In the genomic region with DNA sequence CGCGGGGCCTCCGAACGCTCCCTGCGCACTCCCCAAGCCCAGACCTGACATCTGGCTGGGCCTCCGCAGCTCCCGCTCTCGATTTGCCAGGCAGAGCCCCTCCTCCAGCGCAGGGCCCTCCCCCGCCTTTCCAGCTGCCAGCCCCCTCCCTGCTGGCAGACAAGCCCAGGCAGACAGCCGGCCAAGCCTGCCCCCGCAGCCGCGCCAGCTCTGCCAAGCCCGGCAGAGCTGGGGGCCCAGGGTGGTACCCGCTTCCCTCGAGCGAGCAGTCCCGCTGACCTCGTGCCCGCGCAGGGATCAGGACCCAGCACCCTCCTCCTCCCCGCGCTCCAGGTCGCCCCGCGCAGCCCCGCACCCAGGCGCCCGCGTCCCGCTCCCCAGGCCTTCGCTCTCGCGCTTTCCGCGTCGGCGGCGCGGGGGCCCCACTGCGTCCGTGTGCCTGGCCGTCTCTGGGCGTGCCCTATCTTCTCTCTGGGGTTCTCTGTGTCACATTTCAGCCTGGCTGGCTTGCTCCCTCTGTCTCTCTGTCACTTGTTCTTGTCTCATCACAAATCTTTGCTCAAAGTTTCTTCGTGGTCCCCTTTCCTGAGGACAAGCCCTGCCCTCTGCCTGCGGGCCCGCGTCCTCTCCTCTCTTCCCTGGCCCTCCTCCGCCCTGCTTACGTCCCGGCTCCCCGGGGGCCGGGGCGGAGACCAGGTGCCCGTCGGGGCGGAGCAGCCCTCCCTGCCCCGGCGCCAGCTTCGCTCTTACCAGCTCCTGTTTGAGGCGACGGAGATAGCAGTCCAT, we compare ENCODE assay signal across 8 cellular contexts. TPM values are rescaled to one million over a fixed set of nuclear protein-coding genes. Genes with fewer than 3 reads are reported as not detected.
A peak's percentile ranks its signal among the peaks of the same experiment; 100 is the strongest.
DNase-seq lines count a peak whose midpoint lies in the region; ATAC-seq, FAIRE-seq and TF ChIP-seq lines count a peak whose summit lies in the region.

No MANE protein-coding gene starts in this region.

- H3K9me3 ChIP-seq in H1 (ENCODE audit: insufficient read depth in 2 of 2, low read depth in 1 of 2, low read length in 1 of 2) = no peaks in the 10 kb centered on the region
- no peaks in the 10 kb centered on the region for H3K9me3 ChIP-seq in mesenchymal stem cell (ENCODE audit: control insufficient read depth, low read length)

- H2BK120ac ChIP-seq in H1 (replicated peaks; ENCODE audit: low read depth, low read length) = no peak overlapping the region
- peak overlapping the region; percentile 75 for H2BK120ac ChIP-seq in mesenchymal stem cell (ENCODE audit: low read depth, low read length)

- H3K14ac ChIP-seq in H1 (ENCODE audit: insufficient read length) (no peak overlapping the region), mesenchymal stem cell (ENCODE audit: low read length in 2 of 2) (peak overlapping the region in 1 of 2 experiments; percentile 93)

- no peaks in the 10 kb centered on the region for H3K9me3 Mint-ChIP-seq in stimulated activated naive CD8-positive, alpha-beta T cell treated with anti-CD3 and anti-CD28 coated beads, Interleukin-15, Interleukin-2, amounts not matched to agents 100 ng/mL and 50 ng/mL, for 24 hours

- peaks cover 0 to 36% of the 10 kb centered on the region in 2 experiments; a peak in 3 of 4 replicates for H3K79me2 ChIP-seq in H1 (ENCODE audit: control insufficient read depth in 1 of 2, insufficient read depth in 2 of 2, low read length in 2 of 2)

- no peak overlapping the region for H2BK20ac ChIP-seq in H1 (ENCODE audit: low read length)

- H3K4me1 ChIP-seq in H1 (replicated peaks in 1 of 4; ENCODE audit: control insufficient read depth in 3 of 4, insufficient read depth in 4 of 4, low read length in 3 of 4) = peaks cover 19 to 27% (median 23%) of the 10 kb centered on the region in 4 experiments
- peaks cover 28% of the 10 kb centered on the region for H3K4me1 ChIP-seq in mesenchymal stem cell (ENCODE audit: control insufficient read depth, insufficient read depth, low read depth, low read length)

- peaks cover 43% of the 10 kb centered on the region for H3K27me3 Mint-ChIP-seq in stimulated activated naive CD8-positive, alpha-beta T cell treated with anti-CD3 and anti-CD28 coated beads, Interleukin-15, Interleukin-2, amounts not matched to agents 100 ng/mL and 50 ng/mL, for 24 hours

- H2AFZ ChIP-seq in H1 (ENCODE audit: low read length) (no peak overlapping the region), mesenchymal stem cell (ENCODE audit: low read depth, low read length) (no peak overlapping the region)

- no peak for TF ChIP-seq POLR2A in H1 (IDR thresholded peaks at IDR 0.05; ENCODE audit: control extremely low read depth in 1 of 2, low read depth in 2 of 2, low read length in 2 of 2)

- POLR2A ChIA-PET in H1 (lab: Charles Lee; ENCODE audit: partially characterized antibody) = interaction anchor here (1.2 to 19.0 kb wide), 6 partner anchors 12 to 223 kb away, joined by 3 to 343 read pairs (median 21); a partner anchor contains a TSS

- H2BK12ac ChIP-seq in H1 (ENCODE audit: low read depth, low read length) = 0 out of 2 replicates have a peak overlapping the region, but pooled peaks have one; percentile 72
- peak overlapping the region in 1 of 2 experiments; percentile 73 for H2BK12ac ChIP-seq in mesenchymal stem cell (ENCODE audit: low read length in 2 of 2)

- H2AK5ac ChIP-seq in H1 (ENCODE audit: low read depth, low read length) = no peak overlapping the region
- H2AK5ac ChIP-seq in mesenchymal stem cell (ENCODE audit: low read length, severe bottlenecking) = no peak overlapping the region

- H3K27ac ChIP-seq in H1 (ENCODE audit: low read depth, low read length) (0 out of 2 replicates have a peak overlapping the region, but pooled peaks have one; percentile 38), mesenchymal stem cell (ENCODE audit: low read length, poor library complexity, severe bottlenecking) (peak overlapping the region; percentile 92)

- ATAC-seq in GM18858 (IDR thresholded peaks at IDR 0.05; ENCODE audit: unreplicated experiment) (peak; percentile 30), HG03025 (IDR thresholded peaks at IDR 0.05; ENCODE audit: low FRiP score, unreplicated experiment) (peak; percentile 43)

- H3K36me3 ChIP-seq in H1 (ENCODE audit: control insufficient read depth in 2 of 4, insufficient read depth in 4 of 4, low read length in 3 of 4) (no peaks in the 10 kb centered on the region; a peak in 2 of 8 replicates), mesenchymal stem cell (ENCODE audit: control insufficient read depth in 1 of 2, insufficient read depth in 2 of 2, low read depth in 1 of 2, low read length in 2 of 2) (peaks cover 4 to 13% of the 10 kb centered on the region in 2 experiments)

- H2BK5ac ChIP-seq in H1 (ENCODE audit: low read depth, low read length) (peak overlapping the region; percentile 93), mesenchymal stem cell (ENCODE audit: low read depth, low read length, poor library complexity, severe bottlenecking) (peak overlapping the region; percentile 94)

- H2BK15ac ChIP-seq in H1 (ENCODE audit: low read length) (0 out of 2 replicates have a peak overlapping the region, but pooled peaks have one; percentile 49), mesenchymal stem cell (ENCODE audit: low read depth, poor library complexity, severe bottlenecking) (peak overlapping the region; percentile 82)

- WGBS in H1 (ENCODE audit: extremely low coverage in 1 of 2, insufficient coverage in 1 of 2, insufficient read length in 1 of 2, insufficient replicate concordance in 2 of 2, low coverage in 1 of 2, low lambda C conversion rate in 2 of 2, missing lambda C conversion rate in 1 of 2), 2 experiments = 2% methylated on average over 34 of the region's 63 CpGs; no CpG with 5 or more reads in 1 of the 2 experiments
- under 1% methylated on average over 58 of the region's 63 CpGs for WGBS in mesenchymal stem cell

- H3K9ac ChIP-seq in H1 (replicated peaks in 1 of 4; ENCODE audit: extremely low read depth in 1 of 4, low read depth in 3 of 4, low read length in 3 of 4) (peak overlapping the region; percentile 26 to 68 (median 50); a peak in 6 of 7 replicates), mesenchymal stem cell (ENCODE audit: low read length) (peak overlapping the region; percentile 98)

- H3K4ac ChIP-seq in H1 (replicated peaks; ENCODE audit: insufficient read length, low read depth, low read length) (no peak overlapping the region), mesenchymal stem cell (ENCODE audit: low read depth in 1 of 2, low read length in 2 of 2) (peak overlapping the region; percentile 72 to 82)

- no peak for TF ChIP-seq RAD21 in H1 (IDR thresholded peaks at IDR 0.05 in 1 of 2, conservative IDR thresholded peaks at IDR 0.05 in 1 of 2; ENCODE audit: low read depth in 2 of 2, low read length in 2 of 2)

- H4K20me1 ChIP-seq in H1 (replicated peaks in 1 of 2; ENCODE audit: control insufficient read depth in 1 of 2, insufficient read depth in 2 of 2, low read length in 2 of 2) = peaks cover 0 to 10% of the 10 kb centered on the region in 2 experiments

- peak overlapping the region; percentile 13 for H3K56ac ChIP-seq in H1 (replicated peaks; ENCODE audit: insufficient read length, low read depth, low read length)

- H3K18ac ChIP-seq in H1 (ENCODE audit: extremely low read depth, low read length) = peak overlapping the region; percentile 68
- H3K18ac ChIP-seq in mesenchymal stem cell (ENCODE audit: low read depth in 1 of 2, low read length in 2 of 2) = peak overlapping the region; percentile 87 to 99

- H4K8ac ChIP-seq in H1 (ENCODE audit: extremely low read depth, insufficient read depth, low read length) (peak overlapping the region; percentile 26), mesenchymal stem cell (ENCODE audit: low read length) (peak overlapping the region; percentile 72)

- H3K4me1 Mint-ChIP-seq in stimulated activated naive CD8-positive, alpha-beta T cell treated with anti-CD3 and anti-CD28 coated beads, Interleukin-15, Interleukin-2, amounts not matched to agents 100 ng/mL and 50 ng/mL, for 24 hours (ENCODE audit: low read depth) = peaks cover 18% of the 10 kb centered on the region

- H3K23ac ChIP-seq in H1 (ENCODE audit: insufficient read length) (no peak overlapping the region), mesenchymal stem cell (ENCODE audit: low read length in 2 of 2) (peak overlapping the region; percentile 16 to 25)

- no peak for TF ChIP-seq EP300 in H1 (IDR thresholded peaks at IDR 0.05; ENCODE audit: borderline replicate concordance in 1 of 2, low read depth in 2 of 2, low read length in 2 of 2)

- peak overlapping the region; percentile 92 for H3K4me3 Mint-ChIP-seq in stimulated activated naive CD8-positive, alpha-beta T cell treated with anti-CD3 and anti-CD28 coated beads, Interleukin-15, Interleukin-2, amounts not matched to agents 100 ng/mL and 50 ng/mL, for 24 hours

- peaks cover 16% of the 10 kb centered on the region; the same call in 1 of the 2 replicates for H3K23me2 ChIP-seq in H1 (ENCODE audit: low read depth, low read length)

- H3K4me2 ChIP-seq in H1 (ENCODE audit: insufficient read depth in 1 of 2, low read depth in 2 of 2, low read length in 2 of 2) (peak overlapping the region; percentile 89 to 97), mesenchymal stem cell (ENCODE audit: low read length, poor library complexity, severe bottlenecking) (peak overlapping the region; percentile 98)

- peaks cover 4% of the 10 kb centered on the region; the same call in 1 of the 2 replicates for H3K79me1 ChIP-seq in H1 (ENCODE audit: low read depth, low read length)
- peaks cover 13% of the 10 kb centered on the region for H3K79me1 ChIP-seq in mesenchymal stem cell (replicated peaks; ENCODE audit: low read length, poor library complexity, severe bottlenecking)

- H3K27me3 ChIP-seq in H1 (replicated peaks in 1 of 4; ENCODE audit: control insufficient read depth in 3 of 4, extremely low read depth in 1 of 4, insufficient read depth in 3 of 4, low read length in 3 of 4) (peaks cover 0 to 6% (median 4%) of the 10 kb centered on the region in 4 experiments; a peak in 3 of 7 replicates), mesenchymal stem cell (ENCODE audit: control insufficient read depth in 1 of 2, insufficient read depth in 1 of 2, low read length in 2 of 2) (no peaks in the 10 kb centered on the region)

- H3K4me3 ChIP-seq in H1 (ENCODE audit: extremely low read depth in 1 of 4, insufficient read depth in 2 of 4, low read depth in 3 of 4, low read length in 4 of 4) (peak overlapping the region; percentile 62 to 74 (median 71)), mesenchymal stem cell (ENCODE audit: insufficient read depth in 1 of 2, low read depth in 1 of 2, low read length in 2 of 2) (peak overlapping the region; percentile 80 to 89)

- CTCF ChIA-PET in H1 (lab: Charles Lee; ENCODE audit: partially characterized antibody) = interaction anchor here (0.7 to 42.0 kb wide), 5 partner anchors 6 to 126 kb away, joined by 3 to 1070 read pairs (median 11); a partner anchor contains a TSS

- TF ChIP-seq CTCF in H1 (IDR thresholded peaks at IDR 0.05; ENCODE audit: control extremely low read depth in 1 of 3, insufficient read depth in 1 of 3, low read depth in 1 of 3, low read length in 3 of 3) = no peak

- H3K27ac Mint-ChIP-seq in stimulated activated naive CD8-positive, alpha-beta T cell treated with anti-CD3 and anti-CD28 coated beads, Interleukin-15, Interleukin-2, amounts not matched to agents 100 ng/mL and 50 ng/mL, for 24 hours = peak overlapping the region; percentile 88

- DNase-seq in Ammon's horn (ENCODE audit: low spot score) = peak; percentile 85
- DNase-seq in NCI-H2196 (lab: John Stamatoyannopoulos, UW; ENCODE audit: unreplicated experiment) = peak; percentile 77
- peak; percentile 44 for DNase-seq in activated CD4-positive, alpha-beta T cell treated with anti-CD3 and anti-CD28 coated beads for 48 hours
- peak in 1 of 2 experiments; percentile 84 for DNase-seq in H1 (ENCODE audit: low read depth in 1 of 2, low spot score in 2 of 2)
- DNase-seq in mesenchymal stem cell = peak; percentile 82

- H4K91ac ChIP-seq in H1 (replicated peaks; ENCODE audit: insufficient read length, low read length) (no peak overlapping the region), mesenchymal stem cell (ENCODE audit: low read length) (peak overlapping the region; percentile 95)

- peak overlapping the region; percentile 46 for H4K5ac ChIP-seq in H1 (ENCODE audit: insufficient read length, low read depth, low read length)

- no peak for FAIRE-seq in H1 (lab: Jason Lieb, UNC)

- no peaks in the 10 kb centered on the region for H3K36me3 Mint-ChIP-seq in stimulated activated naive CD8-positive, alpha-beta T cell treated with anti-CD3 and anti-CD28 coated beads, Interleukin-15, Interleukin-2, amounts not matched to agents 100 ng/mL and 50 ng/mL, for 24 hours (ENCODE audit: low read depth)

RNA-seq across cellular contexts. Expression of a gene that starts 0.6 kb away (rescaled TPM):
- total RNA-seq in H1 (2021; fragmentation: NEBNext Ultra II Directional; extraction: Animal tissue kit (Norgen Biotek cat#: 25700)) = 10.9 and 11.5 TPM in 2 replicates
- 4.2 and 5.7 TPM in 2 replicates for polyA plus RNA-seq in H1 (2011; rRNA removed)
- polyA plus RNA-seq in H1 (2011; cell fraction: cytosol; rRNA removed) = 5.8 TPM
- 7.1 TPM for polyA plus RNA-seq in H1 (2011; cell fraction: nucleus; rRNA removed)
- 9.7 to 13.7 TPM (median 10.9 TPM) in 4 replicates for polyA plus RNA-seq in H1 (2012, experiment 1 of 2)
- polyA plus RNA-seq in H1 (2012, experiment 2 of 2) = 6.0 TPM
- 2.7 TPM for polyA plus RNA-seq in H1 (2013, experiment 1 of 2)
- 2.4 TPM for polyA plus RNA-seq in H1 (2013, experiment 2 of 2)
- 9.7 and 10.6 TPM in 2 replicates for polyA minus RNA-seq in H1 (2011; rRNA and poly(A)+ RNA removed)
- polyA minus RNA-seq in H1 (2011; cell fraction: cytosol; rRNA and poly(A)+ RNA removed) = 3.5 TPM
- polyA minus RNA-seq in H1 (2011; cell fraction: nucleus; rRNA and poly(A)+ RNA removed) = 15.2 TPM
- 4.3 TPM for polyA plus RNA-seq in mesenchymal stem cell (2013, experiment 1 of 2)
- 3.7 TPM for polyA plus RNA-seq in mesenchymal stem cell (2013, experiment 2 of 2)

RNA-seq across cellular contexts. Expression of a gene that starts 17.1 kb away (rescaled TPM):
- total RNA-seq in H1 (2021; fragmentation: NEBNext Ultra II Directional; extraction: Animal tissue kit (Norgen Biotek cat#: 25700)) = 24.7 and 25.4 TPM in 2 replicates
- 5.4 and 7.5 TPM in 2 replicates for polyA plus RNA-seq in H1 (2011; rRNA removed)
- 9.9 TPM for polyA plus RNA-seq in H1 (2011; cell fraction: cytosol; rRNA removed)
- polyA plus RNA-seq in H1 (2011; cell fraction: nucleus; rRNA removed) = 5.2 TPM
- 11.0 to 15.2 TPM (median 12.3 TPM) in 4 replicates for polyA plus RNA-seq in H1 (2012, experiment 1 of 2)
- polyA plus RNA-seq in H1 (2012, experiment 2 of 2) = 2.0 TPM
- polyA plus RNA-seq in H1 (2013, experiment 1 of 2) = 14.9 TPM
- polyA plus RNA-seq in H1 (2013, experiment 2 of 2) = 14.6 TPM
- polyA minus RNA-seq in H1 (2011; rRNA and poly(A)+ RNA removed) = 12.3 and 17.1 TPM in 2 replicates
- polyA minus RNA-seq in H1 (2011; cell fraction: cytosol; rRNA and poly(A)+ RNA removed) = 13.5 TPM
- polyA minus RNA-seq in H1 (2011; cell fraction: nucleus; rRNA and poly(A)+ RNA removed) = 16.8 TPM
- 8.2 TPM for polyA plus RNA-seq in mesenchymal stem cell (2013, experiment 1 of 2)
- polyA plus RNA-seq in mesenchymal stem cell (2013, experiment 2 of 2) = 9.0 TPM
